In the genomic region with DNA sequence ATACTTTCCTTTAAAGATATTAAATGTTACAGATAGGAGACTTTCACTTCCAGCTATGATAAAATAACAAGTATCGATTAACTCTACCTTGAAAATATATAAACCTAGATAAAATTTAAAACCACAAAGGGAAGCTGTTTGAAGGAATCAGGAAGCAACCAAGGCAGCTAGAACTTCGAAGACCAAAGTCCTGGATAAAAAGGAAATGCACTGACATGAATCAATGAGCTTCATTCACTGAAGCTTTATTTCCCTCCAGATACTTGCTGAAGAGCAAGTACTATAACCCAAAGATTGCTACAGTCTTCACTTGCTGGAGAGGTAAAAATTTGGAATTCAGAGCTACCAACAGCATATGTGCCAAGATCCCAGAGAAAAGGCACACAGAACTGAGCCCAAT, we compare ENCODE assay signal across 20 cellular contexts.
A peak's percentile ranks its signal among the peaks of the same experiment; 100 is the strongest.
DNase-seq lines count a peak whose midpoint lies in the region; ATAC-seq and TF ChIP-seq lines count a peak whose summit lies in the region.
"Had no signal": no experiment of that assay in that cellular context is flagged by ENCODE, and none has a peak within 500 bp of the region (broad histone marks: within the 10 kb centered on the region; RNA-seq: fewer than 3 reads in every experiment).

No MANE protein-coding gene starts in this region.

- DNase-seq in GM23338 (ENCODE audit: low spot score) (no peak), left colon (no peak), DMS153 treated with DMSO at 0.1 percent for 48 hours (lab: John Stamatoyannopoulos, UW; ENCODE audit: unreplicated experiment) (no peak), T-helper 1 cell (no peak), lower lobe of right lung (no peak)
- no peak for DNase-seq in activated CD4-positive, alpha-beta T cell treated with anti-CD3 and anti-CD28 coated beads for 48 hours
- DNase-seq: ACHN; BE2C; Calu3; CD8-positive, alpha-beta T cell; DMS53; DND-41; EL; GOT3; H7; HFFc6; IMR-90; KBM-7 had no signal

- no peaks in the 10 kb centered on the region for H3K79me2 ChIP-seq in GM23338 (replicated peaks; ENCODE audit: insufficient read depth)
- H3K79me2 ChIP-seq in parathyroid adenoma, result no peaks in the 10 kb centered on the region

- H3K27me3 Mint-ChIP-seq in GM23338 (ENCODE audit: insufficient read depth, low read depth, poor library complexity), result peaks cover 8% of the 10 kb centered on the region

- no peaks in the 10 kb centered on the region for H3K36me3 Mint-ChIP-seq in GM23338 (ENCODE audit: low read depth)
- H3K36me3 Mint-ChIP-seq: CD8-positive, alpha-beta T cell had no signal

- intact Hi-C loops in left colon (cut with DNase I, micrococcal nuclease), result no loop called here
- intact Hi-C loops in lower lobe of right lung (cut with DNase I), result no loop called here

- no peak overlapping the region for H3K4me3 Mint-ChIP-seq in GM23338
- H3K4me3 Mint-ChIP-seq: CD8-positive, alpha-beta T cell; HFFc6 had no signal

- peaks cover 5% of the 10 kb centered on the region; the same call in 1 of the 2 replicates for H3K4me1 ChIP-seq in GM23338 (ENCODE audit: insufficient read depth)
- H3K4me1 ChIP-seq in parathyroid adenoma, result peaks cover under 1% of the 10 kb centered on the region
- no peaks in the 10 kb centered on the region for H3K4me1 ChIP-seq in lower lobe of right lung

- no peaks in the 10 kb centered on the region for H3F3A ChIP-seq in GM23338 (replicated peaks; ENCODE audit: low read depth)

- no peaks in the 10 kb centered on the region for H3K9me3 ChIP-seq in parathyroid adenoma (ENCODE audit: control insufficient read depth, low read length)
- H3K9me3 ChIP-seq in lower lobe of right lung, result peaks cover 3% of the 10 kb centered on the region
- H3K9me3 ChIP-seq: BE2C had no signal

- H3K9me3 Mint-ChIP-seq in GM23338, result no peaks in the 10 kb centered on the region; the same call in 2 of the 3 replicates
- H3K9me3 Mint-ChIP-seq: HFFc6 had no signal

- H3K4me2 ChIP-seq in GM23338 (no peak overlapping the region), parathyroid adenoma (ENCODE audit: low read length) (no peak overlapping the region)

- TF ChIP-seq CTCF in GM23338 (conservative IDR thresholded peaks at IDR 0.05; ENCODE audit: low read depth in 2 of 2), result no peak
- TF ChIP-seq CTCF in parathyroid adenoma (IDR thresholded peaks at IDR 0.05), result no peak
- no peak for TF ChIP-seq CTCF in lower lobe of right lung (IDR thresholded peaks at IDR 0.05)

- no peaks in the 10 kb centered on the region for H3K27me3 ChIP-seq in GM23338 (ENCODE audit: insufficient read depth)
- H3K27me3 ChIP-seq in parathyroid adenoma (ENCODE audit: control insufficient read depth, insufficient read depth, low read length), result no peaks in the 10 kb centered on the region
- no peaks in the 10 kb centered on the region for H3K27me3 ChIP-seq in lower lobe of right lung (ENCODE audit: low read depth)
- H3K27me3 ChIP-seq: BE2C had no signal

- no peak overlapping the region for H3K27ac Mint-ChIP-seq in GM23338
- H3K27ac Mint-ChIP-seq: CD8-positive, alpha-beta T cell; HFFc6 had no signal

- no peak overlapping the region for H3K9ac ChIP-seq in parathyroid adenoma

- H3K4me3 ChIP-seq in GM23338 (no peak overlapping the region), parathyroid adenoma (ENCODE audit: low read depth, low read length) (no peak overlapping the region), lower lobe of right lung (no peak overlapping the region)

- ATAC-seq in GM23338, result no peak
- peak; percentile 58 for ATAC-seq in left colon
- ATAC-seq in lower lobe of right lung, result no peak
- ATAC-seq: CD8-positive, alpha-beta T cell; HCT116 had no signal

- no peaks in the 10 kb centered on the region for H3K9me2 ChIP-seq in GM23338 (ENCODE audit: insufficient read depth)

- H3K4me1 Mint-ChIP-seq in GM23338, result peaks cover 18% of the 10 kb centered on the region

- no peaks in the 10 kb centered on the region for H3K36me3 ChIP-seq in GM23338 (ENCODE audit: insufficient read depth)
- H3K36me3 ChIP-seq in parathyroid adenoma (ENCODE audit: control insufficient read depth, insufficient read depth, low read length), result no peaks in the 10 kb centered on the region
- H3K36me3 ChIP-seq in lower lobe of right lung, result no peaks in the 10 kb centered on the region
- H3K36me3 ChIP-seq: BE2C had no signal

- no peaks in the 10 kb centered on the region for H4K20me1 ChIP-seq in GM23338 (replicated peaks; ENCODE audit: insufficient read depth)

- H2AFZ ChIP-seq in GM23338, result peak overlapping the region; percentile 64
- peak overlapping the region; percentile 66 for H2AFZ ChIP-seq in parathyroid adenoma

- H3K27ac ChIP-seq in GM23338 (ENCODE audit: low read depth) (no peak overlapping the region), parathyroid adenoma (no peak overlapping the region), lower lobe of right lung (no peak overlapping the region)

TF ChIP-seq in GM23338, 12 proteins besides CTCF, POLR2A, EP300 and RAD21 (continues in another document):
- TF ChIP-seq EZH2 (IDR thresholded peaks at IDR 0.05; ENCODE audit: low read depth, unreplicated experiment) (no peak), NANOG (IDR thresholded peaks at IDR 0.05; ENCODE audit: borderline replicate concordance) (no peak), JUNB (IDR thresholded peaks at IDR 0.05; ENCODE audit: unreplicated experiment) (no peak), ZNF114 (CRISPR knock-in tag; IDR thresholded peaks at IDR 0.05) (no peak), POLR2AphosphoS5 (IDR thresholded peaks at IDR 0.05; ENCODE audit: low read depth) (no peak), CREB1 (CRISPR knock-in tag; IDR thresholded peaks at IDR 0.05; ENCODE audit: low read depth) (no peak), EZH2phosphoT487 (IDR thresholded peaks at IDR 0.05; ENCODE audit: unreplicated experiment) (no peak), ZNF331 (CRISPR knock-in tag; IDR thresholded peaks at IDR 0.05; ENCODE audit: low read depth) (no peak)
- TF ChIP-seq, protein P1, sequence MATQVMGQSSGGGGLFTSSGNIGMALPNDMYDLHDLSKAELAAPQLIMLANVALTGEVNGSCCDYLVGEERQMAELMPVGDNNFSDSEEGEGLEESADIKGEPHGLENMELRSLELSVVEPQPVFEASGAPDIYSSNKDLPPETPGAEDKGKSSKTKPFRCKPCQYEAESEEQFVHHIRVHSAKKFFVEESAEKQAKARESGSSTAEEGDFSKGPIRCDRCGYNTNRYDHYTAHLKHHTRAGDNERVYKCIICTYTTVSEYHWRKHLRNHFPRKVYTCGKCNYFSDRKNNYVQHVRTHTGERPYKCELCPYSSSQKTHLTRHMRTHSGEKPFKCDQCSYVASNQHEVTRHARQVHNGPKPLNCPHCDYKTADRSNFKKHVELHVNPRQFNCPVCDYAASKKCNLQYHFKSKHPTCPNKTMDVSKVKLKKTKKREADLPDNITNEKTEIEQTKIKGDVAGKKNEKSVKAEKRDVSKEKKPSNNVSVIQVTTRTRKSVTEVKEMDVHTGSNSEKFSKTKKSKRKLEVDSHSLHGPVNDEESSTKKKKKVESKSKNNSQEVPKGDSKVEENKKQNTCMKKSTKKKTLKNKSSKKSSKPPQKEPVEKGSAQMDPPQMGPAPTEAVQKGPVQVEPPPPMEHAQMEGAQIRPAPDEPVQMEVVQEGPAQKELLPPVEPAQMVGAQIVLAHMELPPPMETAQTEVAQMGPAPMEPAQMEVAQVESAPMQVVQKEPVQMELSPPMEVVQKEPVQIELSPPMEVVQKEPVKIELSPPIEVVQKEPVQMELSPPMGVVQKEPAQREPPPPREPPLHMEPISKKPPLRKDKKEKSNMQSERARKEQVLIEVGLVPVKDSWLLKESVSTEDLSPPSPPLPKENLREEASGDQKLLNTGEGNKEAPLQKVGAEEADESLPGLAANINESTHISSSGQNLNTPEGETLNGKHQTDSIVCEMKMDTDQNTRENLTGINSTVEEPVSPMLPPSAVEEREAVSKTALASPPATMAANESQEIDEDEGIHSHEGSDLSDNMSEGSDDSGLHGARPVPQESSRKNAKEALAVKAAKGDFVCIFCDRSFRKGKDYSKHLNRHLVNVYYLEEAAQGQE (IDR thresholded peaks at IDR 0.05; ENCODE audit: unreplicated experiment), result no peak
- TF ChIP-seq, protein P2, sequence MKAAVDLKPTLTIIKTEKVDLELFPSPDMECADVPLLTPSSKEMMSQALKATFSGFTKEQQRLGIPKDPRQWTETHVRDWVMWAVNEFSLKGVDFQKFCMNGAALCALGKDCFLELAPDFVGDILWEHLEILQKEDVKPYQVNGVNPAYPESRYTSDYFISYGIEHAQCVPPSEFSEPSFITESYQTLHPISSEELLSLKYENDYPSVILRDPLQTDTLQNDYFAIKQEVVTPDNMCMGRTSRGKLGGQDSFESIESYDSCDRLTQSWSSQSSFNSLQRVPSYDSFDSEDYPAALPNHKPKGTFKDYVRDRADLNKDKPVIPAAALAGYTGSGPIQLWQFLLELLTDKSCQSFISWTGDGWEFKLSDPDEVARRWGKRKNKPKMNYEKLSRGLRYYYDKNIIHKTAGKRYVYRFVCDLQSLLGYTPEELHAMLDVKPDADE (IDR thresholded peaks at IDR 0.05), result no peak
